In genomic region chr2:7427293-7428060, GRCh38 we compare ENCODE assay signal across 8 cellular contexts.
DNase-seq lines count a peak whose midpoint lies in the region; ATAC-seq and TF ChIP-seq lines count a peak whose summit lies in the region.

No MANE protein-coding gene starts in this region.

- H3K36me3 Mint-ChIP-seq in CD14-positive monocyte, result peaks cover 0 to 3% of the 10 kb centered on the region in 2 donors
- peaks cover 5% of the 10 kb centered on the region for H3K36me3 Mint-ChIP-seq in T-helper 2 cell treated with Interferon-gamma antibody and Interleukin-4, amounts not matched to agents 5 μg/mL and 100 μg/mL, for 36 hours (ENCODE audit: low read depth)
- peaks cover 3% of the 10 kb centered on the region for H3K36me3 Mint-ChIP-seq in natural killer cell treated with Interleukin-12 subunit alpha and Interleukin-12 subunit beta and Interleukin-15 and Interleukin-18, amount 100 ng/mL, for 72 hours

- H3K4me1 Mint-ChIP-seq in CD14-positive monocyte, result peaks cover 48% of the 10 kb centered on the region
- peaks cover 39% of the 10 kb centered on the region for H3K4me1 Mint-ChIP-seq in T-helper 2 cell treated with Interferon-gamma antibody and Interleukin-4, amounts not matched to agents 5 μg/mL and 100 μg/mL, for 36 hours (ENCODE audit: low read depth)
- peaks cover 45 to 51% of the 10 kb centered on the region in 2 donors for H3K4me1 Mint-ChIP-seq in natural killer cell treated with Interleukin-12 subunit alpha and Interleukin-12 subunit beta and Interleukin-15 and Interleukin-18, amount 100 ng/mL, for 72 hours (ENCODE audit: low read depth in 2 of 2)

- no peak overlapping the region for H3K4me3 Mint-ChIP-seq in CD14-positive monocyte
- H3K4me3 Mint-ChIP-seq in T-helper 2 cell treated with Interferon-gamma antibody and Interleukin-4, amounts not matched to agents 5 μg/mL and 100 μg/mL, for 36 hours, result peak overlapping the region; percentile 57
- peak overlapping the region; percentile 60 for H3K4me3 Mint-ChIP-seq in natural killer cell treated with Interleukin-12 subunit alpha and Interleukin-12 subunit beta and Interleukin-15 and Interleukin-18, amount 100 ng/mL, for 72 hours

- peaks cover 0 to 1% (median 0%) of the 10 kb centered on the region in 3 donors for H3K27me3 Mint-ChIP-seq in CD14-positive monocyte (ENCODE audit: low read depth in 3 of 3)
- no peaks in the 10 kb centered on the region for H3K27me3 Mint-ChIP-seq in T-helper 2 cell treated with Interferon-gamma antibody and Interleukin-4, amounts not matched to agents 5 μg/mL and 100 μg/mL, for 36 hours (ENCODE audit: low read depth)
- H3K27me3 Mint-ChIP-seq in natural killer cell treated with Interleukin-12 subunit alpha and Interleukin-12 subunit beta and Interleukin-15 and Interleukin-18, amount 100 ng/mL, for 72 hours, result no peaks in the 10 kb centered on the region

- DNase-seq in CD14-positive monocyte (ENCODE audit: low spot score), result no peak
- peak; percentile 28 for DNase-seq in GM19240 (ENCODE audit: insufficient read length, low spot score)
- peak; percentile 59 for DNase-seq in NCI-H2081 treated with DMSO at 0.1 percent for 48 hours (lab: John Stamatoyannopoulos, UW)
- peak; percentile 24 for DNase-seq in T-helper 2 cell treated with Interferon-gamma antibody and Interleukin-4, amounts not matched to agents 5 μg/mL and 100 μg/mL, for 36 hours (ENCODE audit: low spot score)
- no peak for DNase-seq in natural killer cell treated with Interleukin-12 subunit alpha and Interleukin-12 subunit beta and Interleukin-15 and Interleukin-18, amount 100 ng/mL, for 72 hours (ENCODE audit: low spot score)
- DNase-seq in HK-2 (ENCODE audit: unreplicated experiment), result no peak

- no peaks in the 10 kb centered on the region for H3K9me3 Mint-ChIP-seq in CD14-positive monocyte
- peaks cover 2% of the 10 kb centered on the region for H3K9me3 Mint-ChIP-seq in T-helper 2 cell treated with Interferon-gamma antibody and Interleukin-4, amounts not matched to agents 5 μg/mL and 100 μg/mL, for 36 hours
- H3K9me3 Mint-ChIP-seq in natural killer cell treated with Interleukin-12 subunit alpha and Interleukin-12 subunit beta and Interleukin-15 and Interleukin-18, amount 100 ng/mL, for 72 hours, result peaks cover 4% of the 10 kb centered on the region

- TF ChIP-seq CTCF in CD14-positive monocyte (IDR thresholded peaks at IDR 0.05), result peak; percentile 84

- ATAC-seq in esophagus mucosa, result peak; percentile 52
- no peak for ATAC-seq in natural killer cell treated with Interleukin-12 subunit alpha and Interleukin-12 subunit beta and Interleukin-15 and Interleukin-18, amount 100 ng/mL, for 72 hours
- no peak for ATAC-seq in GM19035 (IDR thresholded peaks at IDR 0.05; ENCODE audit: unreplicated experiment)

- intact Hi-C loops in CD14-positive monocyte (cut with micrococcal nuclease), result loop anchor here (2.0 to 5.0 kb wide), 2 partner anchors 245 to 1335 kb away; no protein-coding TSS in a partner anchor

- no peak overlapping the region for H3K27ac Mint-ChIP-seq in CD14-positive monocyte
- peak overlapping the region; percentile 83 for H3K27ac Mint-ChIP-seq in T-helper 2 cell treated with Interferon-gamma antibody and Interleukin-4, amounts not matched to agents 5 μg/mL and 100 μg/mL, for 36 hours
- H3K27ac Mint-ChIP-seq in natural killer cell treated with Interleukin-12 subunit alpha and Interleukin-12 subunit beta and Interleukin-15 and Interleukin-18, amount 100 ng/mL, for 72 hours, result peak overlapping the region; percentile 98

Comparison
In these comparisons a context has a peak if more than half of its experiments do, and no peak if none do; other contexts are left out.
1. DNase-seq: peak in GM19240 (single experiment), NCI-H2081 treated with DMSO at 0.1 percent for 48 hours (single experiment) and T-helper 2 cell treated with Interferon-gamma antibody and Interleukin-4, amounts not matched to agents 5 μg/mL and 100 μg/mL, for 36 hours (single experiment); none in CD14-positive monocyte (single experiment), natural killer cell treated with Interleukin-12 subunit alpha and Interleukin-12 subunit beta and Interleukin-15 and Interleukin-18, amount 100 ng/mL, for 72 hours (single experiment) and HK-2 (single experiment).
2. H3K27ac Mint-ChIP-seq: peak in T-helper 2 cell treated with Interferon-gamma antibody and Interleukin-4, amounts not matched to agents 5 μg/mL and 100 μg/mL, for 36 hours (single experiment) and natural killer cell treated with Interleukin-12 subunit alpha and Interleukin-12 subunit beta and Interleukin-15 and Interleukin-18, amount 100 ng/mL, for 72 hours (2 of 2); none in CD14-positive monocyte (0 of 7).
3. H3K4me3 Mint-ChIP-seq: peak in T-helper 2 cell treated with Interferon-gamma antibody and Interleukin-4, amounts not matched to agents 5 μg/mL and 100 μg/mL, for 36 hours (single experiment) and natural killer cell treated with Interleukin-12 subunit alpha and Interleukin-12 subunit beta and Interleukin-15 and Interleukin-18, amount 100 ng/mL, for 72 hours (single experiment); none in CD14-positive monocyte (0 of 2).